In genomic region chr17:12020595-12021590, GRCh38 we compare ENCODE assay signal across 1 cellular context.
TF ChIP-seq lines count a peak whose summit lies in the region.

TSS of gene MAP2K4 (plus strand) at chr17:12020877. CDS start at chr17:12020887, 10 bp downstream.

TF ChIP-seq in HepG2, 621 proteins besides CTCF, POLR2A, EP300 and RAD21 (continued from another document and continues in another):
- TF ChIP-seq ZNF276 (CRISPR knock-in tag; IDR thresholded peaks at IDR 0.05; ENCODE audit: low read depth) (no peak), ZNF24 (IDR thresholded peaks at IDR 0.05) (no peak), KDM2A (CRISPR knock-in tag; IDR thresholded peaks at IDR 0.05; ENCODE audit: borderline replicate concordance, low read depth) (peak; percentile 61; the same call in 1 of the 2 replicates), ATF1 (CRISPR knock-in tag; IDR thresholded peaks at IDR 0.05) (no peak), ZFY (CRISPR knock-in tag; IDR thresholded peaks at IDR 0.05) (peak; percentile 97), ZBTB34 (CRISPR knock-in tag; IDR thresholded peaks at IDR 0.05) (no peak), ZBTB20 (CRISPR knock-in tag; IDR thresholded peaks at IDR 0.05; ENCODE audit: borderline replicate concordance, low read depth) (no peak), MTERF4 (CRISPR knock-in tag; IDR thresholded peaks at IDR 0.05) (0 out of 2 replicates have a peak, but pooled peaks have one; percentile 50), CBX5 (CRISPR knock-in tag; IDR thresholded peaks at IDR 0.05; ENCODE audit: borderline replicate concordance) (no peak), KLF6 (CRISPR knock-in tag; IDR thresholded peaks at IDR 0.05) (no peak), KDM5A (IDR thresholded peaks at IDR 0.05; ENCODE audit: borderline replicate concordance, low read length) (no peak), HOMEZ (CRISPR knock-in tag; IDR thresholded peaks at IDR 0.05; ENCODE audit: low read depth) (0 out of 2 replicates have a peak, but pooled peaks have one; percentile 36), HDAC1 (CRISPR knock-in tag; IDR thresholded peaks at IDR 0.05) (0 out of 2 replicates have a peak, but pooled peaks have one; percentile 10), AKNA (CRISPR knock-in tag; IDR thresholded peaks at IDR 0.05; ENCODE audit: borderline replicate concordance) (no peak), KLF16 (CRISPR knock-in tag; IDR thresholded peaks at IDR 0.05) (0 out of 4 replicates have a peak, but pooled peaks of 1 of the 2 experiments have one; percentile 51), HMGXB3 (CRISPR knock-in tag; IDR thresholded peaks at IDR 0.05; ENCODE audit: borderline replicate concordance) (no peak), ZNF280B (CRISPR knock-in tag; IDR thresholded peaks at IDR 0.05; ENCODE audit: borderline replicate concordance) (no peak), ZNF256 (CRISPR knock-in tag; conservative IDR thresholded peaks at IDR 0.05) (no peak), MXD1 (CRISPR knock-in tag; IDR thresholded peaks at IDR 0.05) (no peak; the same call in 1 of the 2 replicates), PBX3 (CRISPR knock-in tag; IDR thresholded peaks at IDR 0.05; ENCODE audit: borderline replicate concordance) (no peak), ZNF850 (CRISPR knock-in tag; conservative IDR thresholded peaks at IDR 0.05) (no peak), ZNF530 (CRISPR knock-in tag; IDR thresholded peaks at IDR 0.05; ENCODE audit: low read depth) (no peak), ZNF441 (CRISPR knock-in tag; IDR thresholded peaks at IDR 0.05; ENCODE audit: borderline replicate concordance) (peak; percentile 81), ZFP37 (CRISPR knock-in tag; IDR thresholded peaks at IDR 0.05; ENCODE audit: borderline replicate concordance) (no peak), CREB3 (CRISPR knock-in tag; IDR thresholded peaks at IDR 0.05) (0 out of 2 replicates have a peak, but pooled peaks have one; percentile 66), RELA (CRISPR knock-in tag; IDR thresholded peaks at IDR 0.05) (no peak), DRAP1 (CRISPR knock-in tag; IDR thresholded peaks at IDR 0.05) (peak; percentile 65; the same call in 1 of the 2 replicates), ZMYM4 (CRISPR knock-in tag; IDR thresholded peaks at IDR 0.05) (peak; percentile 23; the same call in 1 of the 2 replicates), ZNF563 (CRISPR knock-in tag; IDR thresholded peaks at IDR 0.05) (peak; percentile 95), MBD4 (IDR thresholded peaks at IDR 0.05; ENCODE audit: borderline replicate concordance, low read length) (no peak), YY1 (IDR thresholded peaks at IDR 0.05; ENCODE audit: insufficient read depth, insufficient replicate concordance, low read depth, low read length) (peak; percentile 93), GPBP1L1 (CRISPR knock-in tag; IDR thresholded peaks at IDR 0.05) (no peak), NFKBIZ (CRISPR knock-in tag; IDR thresholded peaks at IDR 0.05) (no peak), SALL2 (CRISPR knock-in tag; IDR thresholded peaks at IDR 0.05) (no peak)
